Comparison of ENCODE assay signal across 17 cellular contexts in the genomic region with DNA sequence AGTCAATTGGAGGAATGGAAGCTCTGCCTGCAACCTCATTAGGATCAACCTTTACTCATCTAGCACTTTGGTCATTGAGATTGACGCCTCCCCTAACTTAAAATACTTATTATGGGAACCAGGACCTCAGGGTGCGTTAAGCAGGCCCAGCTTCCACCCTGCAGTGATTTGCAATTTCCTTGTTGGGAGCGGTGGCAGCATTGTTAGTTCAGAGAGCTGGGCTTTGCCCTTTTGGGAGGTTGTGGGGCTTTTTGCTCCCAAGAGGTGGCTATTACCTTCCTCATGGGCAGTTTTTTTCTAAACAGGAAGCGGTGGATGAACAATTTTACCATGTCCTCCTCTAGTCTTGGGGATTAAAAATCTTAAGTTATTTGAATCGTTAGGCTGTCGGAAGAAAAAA.
"Had no signal": no experiment of that assay in that cellular context is flagged by ENCODE, and none has a peak within 500 bp of the region (broad histone marks: within the 10 kb centered on the region; RNA-seq: fewer than 3 reads in every experiment).

No MANE protein-coding gene starts in this region.

- ATAC-seq: foreskin keratinocyte; gastroesophageal sphincter; heart left ventricle; left cardiac atrium; left lung; left ventricle myocardium superior; lower lobe of right lung; naive thymus-derived CD4-positive, alpha-beta T cell had no signal

- DNase-seq: dermis blood vessel endothelial cell; dorsolateral prefrontal cortex; effector CD4-positive, alpha-beta T cell; effector memory CD4-positive, alpha-beta T cell; foreskin keratinocyte; heart left ventricle; left cardiac atrium; left lung; left ventricle myocardium superior; lower lobe of right lung; mesenchymal stem cell; naive thymus-derived CD4-positive, alpha-beta T cell had no signal

- H3K9me3 ChIP-seq: esophagus muscularis mucosa, gastroesophageal sphincter, heart left ventricle, left lung, lower lobe of right lung had no signal

- H3K4me1 ChIP-seq: esophagus muscularis mucosa, foreskin keratinocyte, gastroesophageal sphincter, heart left ventricle, left lung, lower lobe of right lung had no signal

- H3K36me3 Mint-ChIP-seq: mesothelial cell of epicardium had no signal

- H3K4me1 Mint-ChIP-seq: mesothelial cell of epicardium; naive thymus-derived CD4-positive, alpha-beta T cell had no signal

- H3K27ac Mint-ChIP-seq: mesothelial cell of epicardium; naive thymus-derived CD4-positive, alpha-beta T cell had no signal

- H2AFZ ChIP-seq: hepatocyte had no signal

- H3K4me2 ChIP-seq: hepatocyte had no signal

- H3K79me2 ChIP-seq: hepatocyte had no signal

- H3K27ac ChIP-seq: coronary artery, dorsolateral prefrontal cortex, esophagus muscularis mucosa, foreskin keratinocyte, gastroesophageal sphincter, heart left ventricle, hepatocyte, left lung, lower lobe of right lung had no signal

- H3K27me3 ChIP-seq: esophagus muscularis mucosa, gastroesophageal sphincter had no signal

- H3K4me3 Mint-ChIP-seq: mesothelial cell of epicardium; naive thymus-derived CD4-positive, alpha-beta T cell had no signal
